In the genomic region with DNA sequence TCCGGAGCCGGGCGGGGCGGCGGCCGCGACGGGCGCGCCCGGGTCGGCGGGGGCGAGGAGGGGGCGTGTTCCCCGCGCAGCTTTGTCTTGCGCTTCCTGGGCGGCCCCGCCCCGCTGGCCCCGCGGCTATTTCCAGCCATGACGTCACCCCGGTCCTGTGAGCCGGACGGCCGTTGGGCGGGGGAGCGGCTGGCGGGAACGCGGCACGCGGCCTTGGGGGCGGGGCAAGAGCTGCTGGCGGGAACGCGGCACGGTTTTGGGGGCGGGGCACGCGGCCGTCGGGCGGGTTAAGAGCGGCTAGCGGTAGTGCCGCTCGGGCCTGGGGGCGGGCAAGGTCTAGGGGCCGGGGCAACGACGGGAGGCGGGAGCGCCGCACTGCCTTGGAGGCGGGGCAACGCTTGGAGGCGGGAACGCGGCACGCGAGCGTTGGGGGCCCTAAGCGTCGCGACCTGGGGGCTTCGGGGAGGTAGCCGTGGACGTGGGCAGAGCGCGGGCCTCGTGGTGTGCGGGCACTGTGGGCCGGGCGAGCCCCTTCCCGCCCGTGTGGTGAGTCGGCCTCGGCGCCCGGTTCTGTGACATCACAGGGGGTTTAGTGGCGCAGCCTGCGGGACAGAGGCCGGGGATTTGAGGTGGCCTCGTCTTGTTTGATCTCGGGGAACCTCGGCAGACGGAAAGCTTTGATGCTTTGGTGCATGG, we compare ENCODE assay signal across 9 cellular contexts. TPM values are rescaled to one million over a fixed set of nuclear protein-coding genes. Genes with fewer than 3 reads are reported as not detected.
DNase-seq lines count a peak whose midpoint lies in the region; ATAC-seq and FAIRE-seq lines count a peak whose summit lies in the region.
"Had no signal": no experiment of that assay in that cellular context is flagged by ENCODE, and none has a peak within 500 bp of the region (broad histone marks: within the 10 kb centered on the region; RNA-seq: fewer than 3 reads in every experiment).

No MANE protein-coding gene starts in this region.

- peaks cover 69% of the 10 kb centered on the region for H3K4me1 ChIP-seq in stomach smooth muscle (ENCODE audit: control insufficient read depth, insufficient read depth, low read length)

- H3K27ac ChIP-seq in stomach smooth muscle (ENCODE audit: low read length): peak overlapping the region; percentile 86

- peak; percentile 30 for ATAC-seq in GM21717 (IDR thresholded peaks at IDR 0.05; ENCODE audit: unreplicated experiment)

- no peak for FAIRE-seq in frontal cortex (lab: Jason Lieb, UNC)
- FAIRE-seq: endometrium had no signal

- in situ Hi-C loops in Caki2 (cut with HindIII; ENCODE audit: low pct_unique_long_range_greater_than_20kb, low sequenced_read_pairs): loop anchor here (25.0 kb wide), 1 partner anchor 232 kb away; no protein-coding TSS in a partner anchor
- in situ Hi-C loops in SK-MEL-5 (cut with HindIII; ENCODE audit: low pct_unique_long_range_greater_than_20kb, low sequenced_read_pairs): loop anchor here (25.0 kb wide), 1 partner anchor 232 kb away; no protein-coding TSS in a partner anchor

- peak; percentile 90 for DNase-seq in Caki2 (ENCODE audit: low read depth)
- DNase-seq in Jurkat, Clone E6-1 (ENCODE audit: low read depth, low spot score): peak; percentile 67
- DNase-seq in SK-MEL-5 (ENCODE audit: low read depth, low spot score): peak; percentile 94
- DNase-seq in activated naive CD4-positive, alpha-beta T cell treated with anti-CD3 and anti-CD28 coated beads, Interleukin-2, amount 50 U/mL, for 16 hours: peak; percentile 88
- DNase-seq in frontal cortex (ENCODE audit: low spot score in 2 of 2): peak; percentile 93
- DNase-seq in non-pigmented ciliary epithelial cell (ENCODE audit: low read depth): peak; percentile 45

- H3K4me3 ChIP-seq in Jurkat, Clone E6-1 (ENCODE audit: low read length): peak overlapping the region; percentile 28
- peak overlapping the region; percentile 64 to 78 for H3K4me3 ChIP-seq in stomach smooth muscle (ENCODE audit: low read length in 2 of 2)

- H3K9me3 ChIP-seq in stomach smooth muscle (ENCODE audit: control insufficient read depth in 2 of 2, low read length in 2 of 2): no peaks in the 10 kb centered on the region

- peak overlapping the region; percentile 70 to 76 for H3K9ac ChIP-seq in stomach smooth muscle (ENCODE audit: low read length in 2 of 2)

- H3K27me3 ChIP-seq in stomach smooth muscle (ENCODE audit: control insufficient read depth in 1 of 2, insufficient read depth in 2 of 2, low read length in 2 of 2): no peaks in the 10 kb centered on the region

- H3K36me3 ChIP-seq in stomach smooth muscle (ENCODE audit: control insufficient read depth in 2 of 2, insufficient read depth in 2 of 2, low read length in 2 of 2): peaks cover 10 to 20% of the 10 kb centered on the region in 2 donors

RNA-seq across cellular contexts. Expression of gene KLF11, which starts 0.7 kb away (rescaled TPM):
- 11.7 and 13.1 TPM in 2 replicates for total RNA-seq in Caki2 (2014; rRNA removed; shearing (Covaris generic); ENCODE audit: low replicate concordance)
- 4.6 TPM for polyA plus RNA-seq in Jurkat, Clone E6-1 (2012; ENCODE audit: insufficient read depth, insufficient read length)
- total RNA-seq in SK-MEL-5 (2014; rRNA removed; shearing (Covaris generic)): 10.9 and 11.0 TPM in 2 replicates
- 18.5 and 21.8 TPM in 2 replicates for polyA plus RNA-seq in SK-MEL-5 (2015; cell fraction: cytosol; rRNA removed)
- 15.4 and 16.7 TPM in 2 replicates for polyA plus RNA-seq in SK-MEL-5 (2015; cell fraction: nucleus; rRNA removed)
- 13.0 TPM for total RNA-seq in frontal cortex

RNA-seq across cellular contexts. Expression of gene CYS1, which starts 36.2 kb away (rescaled TPM):
- 3.2 and 5.7 TPM in 2 replicates for total RNA-seq in Caki2 (2014; rRNA removed; shearing (Covaris generic); ENCODE audit: low replicate concordance)
- not detected for polyA plus RNA-seq in Jurkat, Clone E6-1 (2012; ENCODE audit: insufficient read depth, insufficient read length)
- 0.27 and 0.29 TPM in 2 replicates for total RNA-seq in SK-MEL-5 (2014; rRNA removed; shearing (Covaris generic))
- polyA plus RNA-seq in SK-MEL-5 (2015; cell fraction: cytosol; rRNA removed): 0.09 and 0.11 TPM in 2 replicates
- not detected in 2 replicates for polyA plus RNA-seq in SK-MEL-5 (2015; cell fraction: nucleus; rRNA removed)
- 0.82 TPM for total RNA-seq in frontal cortex

Comparison
In these comparisons a context has a peak if more than half of its experiments do, and no peak if none do; other contexts are left out.
1. Peak in every context shown above with its lines: DNase-seq, ATAC-seq, H3K4me3 ChIP-seq and H3K27ac ChIP-seq.